In genomic region chr9:129131300-129132145, GRCh38 we compare ENCODE assay signal across 9 cellular contexts. TPM values are rescaled to one million over a fixed set of nuclear protein-coding genes. Genes with fewer than 3 reads are reported as not detected.
DNase-seq lines count a peak whose midpoint lies in the region; ATAC-seq, FAIRE-seq and TF ChIP-seq lines count a peak whose summit lies in the region.
"Had no signal": no experiment of that assay in that cellular context is flagged by ENCODE, and none has a peak within 500 bp of the region (broad histone marks: within the 10 kb centered on the region; RNA-seq: fewer than 3 reads in every experiment).

No MANE protein-coding gene starts in this region.

- H3K4me3 ChIP-seq in SJSA1 (no peak overlapping the region), foreskin fibroblast (ENCODE audit: low read depth in 1 of 2, low read length in 2 of 2) (no peak overlapping the region), pancreas (no peak overlapping the region), transverse colon (no peak overlapping the region)

- CTCF ChIA-PET in GM10248 (lab: Yijun Ruan, JAX), result interaction anchor here (0.7 to 26.3 kb wide), 42 partner anchors 8 to 678 kb away, joined by 3 to 680 read pairs (median 4); partner anchors contain the start of genes C9orf50, DOLPP1, IER5L and NTMT1

- no peaks in the 10 kb centered on the region for H3K27me3 ChIP-seq in SJSA1 (replicated peaks)
- H3K27me3 ChIP-seq in pancreas, result no peaks in the 10 kb centered on the region
- no peaks in the 10 kb centered on the region for H3K27me3 ChIP-seq in transverse colon

- WGBS in pancreas, 2 donors, result 41% methylated on average over 13 of the region's 13 CpGs
- WGBS in transverse colon (ENCODE audit: low coverage in 1 of 2), 2 donors, result 40 to 58% methylated on average over 2 to 13 of the region's 13 CpGs

- TF ChIP-seq EP300 in transverse colon (IDR thresholded peaks at IDR 0.05; ENCODE audit: low read depth), result no peak

- ATAC-seq in pancreas, result peak; percentile 83 to 97 (median 94)
- ATAC-seq in GM18873 (IDR thresholded peaks at IDR 0.05; ENCODE audit: low FRiP score, unreplicated experiment), result no peak

- POLR2A ChIA-PET in GM10248 (lab: Yijun Ruan, JAX), result interaction anchor here (0.6 to 1.1 kb wide), 2 partner anchors 10 to 15 kb away, joined by 3 to 4 read pairs; no protein-coding TSS in a partner anchor

- intact Hi-C loops in pancreas (cut with DNase I), result loop anchor here in 2 of 3 donors (5.0 to 10.0 kb wide), 3 partner anchors 41 to 656 kb away; no protein-coding TSS in a partner anchor
- intact Hi-C loops in transverse colon (cut with DNase I; ENCODE audit: low total_unique reads), result loop anchor here (10.0 kb wide), 1 partner anchor 653 kb away; no protein-coding TSS in a partner anchor

- no peak for TF ChIP-seq POLR2A in transverse colon (IDR thresholded peaks at IDR 0.05)

- no peak for FAIRE-seq in pancreas (lab: Jason Lieb, UNC)
- FAIRE-seq: frontal cortex had no signal

- TF ChIP-seq CTCF in GM10248 (IDR thresholded peaks at IDR 0.05; ENCODE audit: control extremely low read depth, extremely low read depth, low read depth, missing control alignments), result peak; percentile 87
- TF ChIP-seq CTCF in foreskin fibroblast (IDR thresholded peaks at IDR 0.05; ENCODE audit: low read depth, low read length), result peak; percentile 98
- TF ChIP-seq CTCF in pancreas (IDR thresholded peaks at IDR 0.05), result peak; percentile 96 to 98 (median 97)
- TF ChIP-seq CTCF in transverse colon (IDR thresholded peaks at IDR 0.05), result peak; percentile 95 to 98 (median 98)

- in situ Hi-C loops in transverse colon (cut with MboI; ENCODE audit: low pct_ligation_motif_present in 1 of 4, low pct_unique_long_range_greater_than_20kb in 1 of 4, low sequenced_read_pairs in 3 of 4), result loop anchor here (10.0 to 25.0 kb wide), 3 partner anchors 483 to 656 kb away; no protein-coding TSS in a partner anchor

- H3K9me3 ChIP-seq in SJSA1 (replicated peaks) (no peaks in the 10 kb centered on the region), pancreas (no peaks in the 10 kb centered on the region), transverse colon (no peaks in the 10 kb centered on the region)

- H3K36me3 ChIP-seq in SJSA1 (peaks cover 56% of the 10 kb centered on the region), pancreas (peaks cover 0 to 4% (median 0%) of the 10 kb centered on the region in 3 donors), transverse colon (peaks cover 0 to 4% (median 0%) of the 10 kb centered on the region in 4 donors)

- H3K27ac ChIP-seq in SJSA1, result no peak overlapping the region
- H3K27ac ChIP-seq in pancreas, result no peak overlapping the region
- peak overlapping the region in 2 of 4 donors; percentile 8 to 9 for H3K27ac ChIP-seq in transverse colon

- peak; percentile 88 for DNase-seq in GM10248 (ENCODE audit: extremely low spot score)
- peak; percentile 65 for DNase-seq in HPDE6-E6E7 (ENCODE audit: extremely low spot score)
- DNase-seq in SJSA1 (ENCODE audit: low read depth in 1 of 2, low spot score in 2 of 2), result peak; percentile 54 to 65
- DNase-seq in activated effector memory CD4-positive, alpha-beta T cell treated with Interleukin-2 at 50 U/mL for 16 hours, result peak; percentile 76
- DNase-seq in foreskin fibroblast, result peak; percentile 45 to 85
- peak; percentile 66 to 92 (median 84) for DNase-seq in pancreas
- peak; percentile 84 for DNase-seq in transverse colon

- H3K4me1 ChIP-seq in SJSA1 (replicated peaks) (0 out of 2 replicates have a peak, but pooled peaks cover 4% of the 10 kb centered on the region), pancreas (no peaks in the 10 kb centered on the region), transverse colon (peaks cover 0 to 3% (median 0%) of the 10 kb centered on the region in 4 donors)

RNA-seq across cellular contexts. Expression of gene PTPA, which starts 20.3 kb away (rescaled TPM):
- 80.7 and 93.3 TPM in 2 replicates for total RNA-seq in SJSA1 (2014; rRNA removed; shearing (Covaris generic))
- total RNA-seq in pancreas, result 10 to 100 TPM; 32.7 to 71.4 (median 42.1) TPM
- 10 to 100 TPM; 43.8 to 61.8 TPM for polyA plus RNA-seq in pancreas
- total RNA-seq in transverse colon, result 100 to 1,000 TPM in 1 of 4 donors, 10 to 100 TPM in 3; 37.4 to 241 (median 66.5) TPM

RNA-seq across cellular contexts. Expression of gene CRAT, which starts 20.9 kb away (rescaled TPM):
- total RNA-seq in SJSA1 (2014; rRNA removed; shearing (Covaris generic)), result 8.9 and 20.3 TPM in 2 replicates
- 100 to 1,000 TPM in 1 of 6 donors, 10 to 100 TPM in 5; 44.4 to 131 (median 79.2) TPM for total RNA-seq in pancreas
- polyA plus RNA-seq in pancreas, result 10 to 100 TPM; 30.3 to 57.2 TPM
- total RNA-seq in transverse colon, result 100 to 1,000 TPM; 124 to 161 (median 136) TPM

RNA-seq across cellular contexts. Expression of gene IER5L, which starts 46.5 kb away (rescaled TPM):
- total RNA-seq in SJSA1 (2014; rRNA removed; shearing (Covaris generic)), result 6.7 and 8.8 TPM in 2 replicates
- total RNA-seq in pancreas (10 to 100 TPM in 1 of 6 donors, 1 to 10 TPM in 5; 1.8 to 13.2 (median 4.6) TPM), transverse colon (1 to 10 TPM; 1.8 to 6.5 (median 5.2) TPM)
- 10 to 100 TPM in 1 of 2 donors, 1 to 10 TPM in 1; 6.1 to 14.3 TPM for polyA plus RNA-seq in pancreas

RNA-seq across cellular contexts. Expression of gene DOLPP1, which starts 50.6 kb away (rescaled TPM):
- total RNA-seq in SJSA1 (2014; rRNA removed; shearing (Covaris generic)), result 24.4 and 31.5 TPM in 2 replicates
- total RNA-seq in pancreas (10 to 100 TPM in 1 of 6 donors, 1 to 10 TPM in 5; 4.2 to 10.5 (median 7.4) TPM), transverse colon (10 to 100 TPM; 15.7 to 52.4 (median 38.2) TPM)
- polyA plus RNA-seq in pancreas, result 1 to 10 TPM; 6.2 to 7.1 TPM
